In genomic region chr6:30768634-30769087, GRCh38 we compare ENCODE assay signal across 10 cellular contexts. TPM values are rescaled to one million over a fixed set of nuclear protein-coding genes. Genes with fewer than 3 reads are reported as not detected.
DNase-seq lines count a peak whose midpoint lies in the region; ATAC-seq, FAIRE-seq and TF ChIP-seq lines count a peak whose summit lies in the region.
"Had no signal": no experiment of that assay in that cellular context is flagged by ENCODE, and none has a peak within 500 bp of the region (broad histone marks: within the 10 kb centered on the region; RNA-seq: fewer than 3 reads in every experiment).

No MANE protein-coding gene starts in this region.

- H3K27me3 ChIP-seq in BLaER1 treated with 17β-estradiol and CSF1 and Interleukin-3, amounts not matched to agents 10 nM and 100 nM: no peaks in the 10 kb centered on the region
- no peaks in the 10 kb centered on the region for H3K27me3 ChIP-seq in HUES48 (ENCODE audit: control insufficient read depth, insufficient read depth, low read length)
- no peaks in the 10 kb centered on the region for H3K27me3 ChIP-seq in astrocyte (ENCODE audit: insufficient read depth, low read length)

- H3K9me3 Mint-ChIP-seq in astrocyte (ENCODE audit: unreplicated experiment): no peaks in the 10 kb centered on the region
- no peaks in the 10 kb centered on the region for H3K9me3 Mint-ChIP-seq in natural killer cell

- no peak overlapping the region for H2AFZ ChIP-seq in astrocyte (ENCODE audit: low read depth, low read length)

- peaks cover 0 to 7% (median 5%) of the 10 kb centered on the region in 11 experiments; a peak in 9 of 22 replicates for H3K9me3 ChIP-seq in BLaER1 treated with 17β-estradiol and CSF1 and Interleukin-3, amounts not matched to agents 10 nM and 100 nM (replicated peaks in 1 of 11)
- no peaks in the 10 kb centered on the region for H3K9me3 ChIP-seq in HUES48 (ENCODE audit: control insufficient read depth, insufficient read depth, low read length)
- H3K9me3 ChIP-seq in astrocyte (ENCODE audit: insufficient read depth, low read depth, low read length): no peaks in the 10 kb centered on the region

- DNase-seq in astrocyte (ENCODE audit: low read depth) (peak; percentile 34), natural killer cell (no peak), midbrain (lab: John Stamatoyannopoulos, UW) (no peak), SK-N-DZ (ENCODE audit: low spot score) (no peak), SHP77 (lab: John Stamatoyannopoulos, UW) (no peak), NCI-H82 treated with DMSO at 0.1 percent for 48 hours (lab: John Stamatoyannopoulos, UW; ENCODE audit: unreplicated experiment) (no peak)
- DNase-seq: T1000 had no signal

- H3K4me2 ChIP-seq in BLaER1 treated with 17β-estradiol and CSF1 and Interleukin-3, amounts not matched to agents 10 nM and 100 nM: peak overlapping the region; percentile 82 to 97 (median 92)
- peak overlapping the region; percentile 79 for H3K4me2 ChIP-seq in astrocyte (ENCODE audit: low read length)

- FAIRE-seq in astrocyte (lab: Jason Lieb, UNC): no peak
- FAIRE-seq: bronchial epithelial cell had no signal

- peak overlapping the region in 9 of 10 experiments; percentile 8 to 62 (median 50); a peak in 16 of 20 replicates for H3K4me3 ChIP-seq in BLaER1 treated with 17β-estradiol and CSF1 and Interleukin-3, amounts not matched to agents 10 nM and 100 nM
- H3K4me3 ChIP-seq in HUES48 (ENCODE audit: low read depth, low read length) (no peak overlapping the region), astrocyte (ENCODE audit: insufficient read depth, low read depth, low read length) (no peak overlapping the region)

- peak overlapping the region; percentile 73 for H3K4me3 Mint-ChIP-seq in astrocyte (ENCODE audit: unreplicated experiment)
- peak overlapping the region; percentile 49 for H3K4me3 Mint-ChIP-seq in natural killer cell

- ATAC-seq in natural killer cell: peak in 1 of 3 donors; percentile 28

- peaks cover 49% of the 10 kb centered on the region for H3K4me1 Mint-ChIP-seq in astrocyte (ENCODE audit: low read depth, unreplicated experiment)
- peaks cover 36 to 40% of the 10 kb centered on the region in 2 donors for H3K4me1 Mint-ChIP-seq in natural killer cell

- peak overlapping the region; percentile 86 to 97 (median 94) for H3K27ac ChIP-seq in BLaER1 treated with 17β-estradiol and CSF1 and Interleukin-3, amounts not matched to agents 10 nM and 100 nM
- H3K27ac ChIP-seq in HUES48 (ENCODE audit: low read depth, low read length) (peak overlapping the region; percentile 97), astrocyte (ENCODE audit: low read depth, low read length) (peak overlapping the region; percentile 99)

- H3K4me1 ChIP-seq in BLaER1 treated with 17β-estradiol and CSF1 and Interleukin-3, amounts not matched to agents 10 nM and 100 nM: peaks cover 48 to 100% (median 78%) of the 10 kb centered on the region in 10 experiments
- H3K4me1 ChIP-seq in HUES48 (ENCODE audit: control insufficient read depth, insufficient read depth, low read length) (peaks cover 43% of the 10 kb centered on the region), astrocyte (ENCODE audit: insufficient read depth, low read length) (peaks cover 43% of the 10 kb centered on the region)

- peak overlapping the region; percentile 74 to 87 (median 83); a peak in 21 of 22 replicates for H3K9ac ChIP-seq in BLaER1 treated with 17β-estradiol and CSF1 and Interleukin-3, amounts not matched to agents 10 nM and 100 nM
- H3K9ac ChIP-seq in HUES48 (ENCODE audit: low read depth, low read length): no peak overlapping the region; the same call in 1 of the 2 replicates
- H3K9ac ChIP-seq in astrocyte (ENCODE audit: low read length): peak overlapping the region; percentile 88

- intact Hi-C loops in natural killer cell (cut with micrococcal nuclease): no loop called here

- no peak for TF ChIP-seq CTCF in astrocyte (IDR thresholded peaks at IDR 0.05; ENCODE audit: insufficient read depth, low read depth, low read length)
- TF ChIP-seq CTCF in natural killer cell (IDR thresholded peaks at IDR 0.05): no peak

- H3K27ac Mint-ChIP-seq in astrocyte (ENCODE audit: unreplicated experiment) (peak overlapping the region; percentile 99), natural killer cell (peak overlapping the region in 1 of 2 donors; percentile 68)

- no peaks in the 10 kb centered on the region for H3K79me2 ChIP-seq in astrocyte (ENCODE audit: insufficient read depth, low read length)

- no peaks in the 10 kb centered on the region for H3K36me3 ChIP-seq in BLaER1 treated with 17β-estradiol and CSF1 and Interleukin-3, amounts not matched to agents 10 nM and 100 nM
- H3K36me3 ChIP-seq in HUES48 (ENCODE audit: control insufficient read depth, insufficient read depth, low read length) (no peaks in the 10 kb centered on the region), astrocyte (ENCODE audit: insufficient read depth, low read length) (no peaks in the 10 kb centered on the region)

- H3K36me3 Mint-ChIP-seq in astrocyte (ENCODE audit: low read depth, unreplicated experiment) (peaks cover 6% of the 10 kb centered on the region), natural killer cell (no peaks in the 10 kb centered on the region)

- H3K27me3 Mint-ChIP-seq in astrocyte (ENCODE audit: low read depth, unreplicated experiment) (no peaks in the 10 kb centered on the region), natural killer cell (ENCODE audit: low read depth in 2 of 2) (peaks cover 9 to 17% of the 10 kb centered on the region in 2 donors)

- no peaks in the 10 kb centered on the region for H4K20me1 ChIP-seq in BLaER1 treated with 17β-estradiol and CSF1 and Interleukin-3, amounts not matched to agents 10 nM and 100 nM
- no peaks in the 10 kb centered on the region for H4K20me1 ChIP-seq in astrocyte (ENCODE audit: insufficient read depth, low read length)

RNA-seq across cellular contexts. Expression of gene IER3, which starts 24.3 kb away (rescaled TPM):
- total RNA-seq in astrocyte: 216 and 221 TPM in 2 replicates
- 100 to 1,000 TPM in 1 of 3 donors, 10 to 100 TPM in 2; 39.7 to 105 (median 66.5) TPM for total RNA-seq in natural killer cell
- polyA plus RNA-seq in SK-N-DZ (2014; cell fraction: cytosol; rRNA removed): 2.7 and 4.1 TPM in 2 replicates
- polyA plus RNA-seq in SK-N-DZ (2014; cell fraction: nucleus; rRNA removed): 1.2 and 3.6 TPM in 2 replicates

RNA-seq across cellular contexts. Expression of gene FLOT1, which starts 26.2 kb away (rescaled TPM):
- total RNA-seq in astrocyte (77.6 and 85.2 TPM in 2 replicates), natural killer cell (100 to 1,000 TPM in 1 of 3 donors, 10 to 100 TPM in 2; 73.1 to 113 (median 94.2) TPM)
- polyA plus RNA-seq in SK-N-DZ (2014; cell fraction: cytosol; rRNA removed): 156 and 180 TPM in 2 replicates
- 130 and 150 TPM in 2 replicates for polyA plus RNA-seq in SK-N-DZ (2014; cell fraction: nucleus; rRNA removed)

RNA-seq across cellular contexts. Expression of gene TUBB, which starts 48.5 kb away (rescaled TPM):
- total RNA-seq in astrocyte: 815 and 887 TPM in 2 replicates
- 100 to 1,000 TPM; 121 to 168 (median 127) TPM for total RNA-seq in natural killer cell
- polyA plus RNA-seq in SK-N-DZ (2014; cell fraction: cytosol; rRNA removed): 1,702 and 1,814 TPM in 2 replicates
- polyA plus RNA-seq in SK-N-DZ (2014; cell fraction: nucleus; rRNA removed): 586 and 640 TPM in 2 replicates

RNA-seq across cellular contexts. Expression of gene MDC1, which starts 51.6 kb away (rescaled TPM):
- total RNA-seq in astrocyte (25.2 and 25.4 TPM in 2 replicates), natural killer cell (10 to 100 TPM; 61.2 to 77.0 (median 64.5) TPM)
- 16.8 and 18.7 TPM in 2 replicates for polyA plus RNA-seq in SK-N-DZ (2014; cell fraction: cytosol; rRNA removed)
- 28.1 and 83.2 TPM in 2 replicates for polyA plus RNA-seq in SK-N-DZ (2014; cell fraction: nucleus; rRNA removed)

Comparison
In these comparisons a context has a peak if more than half of its experiments do, and no peak if none do; other contexts are left out.
1. H3K4me3 ChIP-seq: peak in BLaER1 treated with 17β-estradiol and CSF1 and Interleukin-3, amounts not matched to agents 10 nM and 100 nM (9 of 10); none in HUES48 (single experiment) and astrocyte (single experiment).
2. Peak in every context shown above with its lines, with median percentiles within 50 percentile points of each other: H3K27ac ChIP-seq.